In genomic region chr1:184648160-184648855, GRCh38 we compare ENCODE assay signal across 20 cellular contexts.
"Had no signal": no experiment of that assay in that cellular context is flagged by ENCODE, and none has a peak within 500 bp of the region (broad histone marks: within the 10 kb centered on the region; RNA-seq: fewer than 3 reads in every experiment).

No MANE protein-coding gene starts in this region.

- H3K9me3 ChIP-seq: adrenal gland, esophagus squamous epithelium, gastroesophageal sphincter, thyroid gland had no signal

- H3K27ac ChIP-seq: thyroid gland, WERI-Rb-1 had no signal

- DNase-seq: activated CD4-positive, alpha-beta T cell treated with anti-CD3 and anti-CD28 coated beads, Interleukin-2, amount 50 U/mL, for 1 hour; activated CD4-positive, CD25-positive, alpha-beta regulatory T cell treated with anti-CD3 and anti-CD28 coated beads, Interleukin-2, amount 50 U/mL, for 72 hours; activated T-cell treated with anti-CD3 and anti-CD28 coated beads, Interleukin-2, amount 50 U/mL, for 1 hour; adrenal gland; effector memory CD8-positive, alpha-beta T cell; esophagus squamous epithelium; head of caudate nucleus; islet precursor cell; left cardiac atrium; naive thymus-derived CD8-positive, alpha-beta T cell; stimulated activated CD4-positive, alpha-beta T cell treated with anti-CD3 and anti-CD28 coated beads, Interleukin-12 subunit alpha, Interleukin-12 subunit beta, amount 100 ng/mL, for 4 hours; stimulated activated CD4-positive, alpha-beta T cell treated with anti-CD3 and anti-CD28 coated beads, Interleukin-4, amount 100 ng/mL, for 4 hours; stimulated activated naive CD8-positive, alpha-beta T cell treated with anti-CD3 and anti-CD28 coated beads, Interleukin-15, Interleukin-2, amounts not matched to agents 100 U/mL and 50 U/mL, for 24 hours; T-helper 1 cell; thyroid gland; WERI-Rb-1 had no signal

- H3K36me3 ChIP-seq: adrenal gland, esophagus squamous epithelium, gastroesophageal sphincter, thyroid gland, WERI-Rb-1 had no signal

- H3K27me3 ChIP-seq: adrenal gland, esophagus squamous epithelium, gastroesophageal sphincter, thyroid gland had no signal

- FAIRE-seq: astrocyte, colon, TTC549 had no signal

- H3K4me3 ChIP-seq: adrenal gland, esophagus squamous epithelium, gastroesophageal sphincter, thyroid gland had no signal
